ENCODE assay signal across 11 cellular contexts in genomic region chr5:171355302-171355724, GRCh38. TPM values are rescaled to one million over a fixed set of nuclear protein-coding genes. Genes with fewer than 3 reads are reported as not detected.
DNase-seq lines count a peak whose midpoint lies in the region; ATAC-seq, FAIRE-seq and TF ChIP-seq lines count a peak whose summit lies in the region.
"Had no signal": no experiment of that assay in that cellular context is flagged by ENCODE, and none has a peak within 500 bp of the region (broad histone marks: within the 10 kb centered on the region; RNA-seq: fewer than 3 reads in every experiment).

No MANE protein-coding gene starts in this region.

- POLR2A ChIA-PET in naive thymus-derived CD4-positive, alpha-beta T cell (lab: Charles Lee), result no interaction called here

- H3K36me3 ChIP-seq in naive thymus-derived CD4-positive, alpha-beta T cell (ENCODE audit: control insufficient read depth in 2 of 3, insufficient read depth in 3 of 3, low read length in 3 of 3), result no peaks in the 10 kb centered on the region

- no peaks in the 10 kb centered on the region for H3K4me1 ChIP-seq in naive thymus-derived CD4-positive, alpha-beta T cell (ENCODE audit: control insufficient read depth in 2 of 2, insufficient read depth in 2 of 2, low read length in 2 of 2)

- CTCF ChIA-PET in naive thymus-derived CD4-positive, alpha-beta T cell (lab: Charles Lee), result no interaction called here

- no peaks in the 10 kb centered on the region for H3K36me3 Mint-ChIP-seq in naive thymus-derived CD4-positive, alpha-beta T cell

- no peak overlapping the region for H3K4me3 Mint-ChIP-seq in naive thymus-derived CD4-positive, alpha-beta T cell

- ATAC-seq in GM18907 (IDR thresholded peaks at IDR 0.05; ENCODE audit: unreplicated experiment) (peak; percentile 92), GM21529 (IDR thresholded peaks at IDR 0.05; ENCODE audit: unreplicated experiment) (peak; percentile 96), HG03432 (IDR thresholded peaks at IDR 0.05; ENCODE audit: unreplicated experiment) (peak; percentile 96), Right ventricle myocardium inferior (no peak)
- peak; percentile 56 for ATAC-seq in naive thymus-derived CD4-positive, alpha-beta T cell

- FAIRE-seq in D721Med (lab: Jason Lieb, UNC), result no peak

- H3K4me1 Mint-ChIP-seq in naive thymus-derived CD4-positive, alpha-beta T cell, result peaks cover 0 to 2% (median 0%) of the 10 kb centered on the region in 7 donors

- peaks cover 0 to 3% (median 0%) of the 10 kb centered on the region in 11 donors for H3K9me3 Mint-ChIP-seq in naive thymus-derived CD4-positive, alpha-beta T cell

- no peak for DNase-seq in naive thymus-derived CD4-positive, alpha-beta T cell
- DNase-seq in islet precursor cell (no peak), KG1 (lab: John Stamatoyannopoulos, UW) (no peak), Right ventricle myocardium inferior (ENCODE audit: missing footprints) (no peak), D721Med (ENCODE audit: insufficient read length, low spot score) (no peak)
- DNase-seq: head of caudate nucleus, NCI-H1930, T1000 had no signal

- no peaks in the 10 kb centered on the region for H3K27me3 ChIP-seq in naive thymus-derived CD4-positive, alpha-beta T cell (ENCODE audit: control insufficient read depth in 2 of 2, insufficient read depth in 2 of 2, low read length in 2 of 2)

- intact Hi-C loops in naive thymus-derived CD4-positive, alpha-beta T cell (cut with micrococcal nuclease), result no loop called here
- intact Hi-C loops in Right ventricle myocardium inferior (cut with DNase I), result no loop called here

- H3K27ac ChIP-seq in naive thymus-derived CD4-positive, alpha-beta T cell (ENCODE audit: low read depth, low read length), result no peak overlapping the region

- TF ChIP-seq CTCF in D721Med (IDR thresholded peaks at IDR 0.05; ENCODE audit: insufficient read depth, missing control alignments), result no peak

- H3K4me3 ChIP-seq in naive thymus-derived CD4-positive, alpha-beta T cell (ENCODE audit: low read length), result peak overlapping the region; percentile 43

- H3K27ac Mint-ChIP-seq in naive thymus-derived CD4-positive, alpha-beta T cell, result no peak overlapping the region

- peaks cover under 1 to 11% (median 6%) of the 10 kb centered on the region in 5 donors for H3K27me3 Mint-ChIP-seq in naive thymus-derived CD4-positive, alpha-beta T cell

- no peaks in the 10 kb centered on the region for H3K9me3 ChIP-seq in naive thymus-derived CD4-positive, alpha-beta T cell (ENCODE audit: control insufficient read depth in 2 of 3, low read length in 3 of 3)

RNA-seq across cellular contexts. Expression of gene NPM1, which starts 32.3 kb away (rescaled TPM):
- total RNA-seq in naive thymus-derived CD4-positive, alpha-beta T cell, result 1,000 to 10,000 TPM in 4 of 5 experiments, 100 to 1,000 TPM in 1; 807 to 1,238 (median 1,192) TPM
- 100 to 1,000 TPM; 753 to 928 TPM for polyA plus RNA-seq in naive thymus-derived CD4-positive, alpha-beta T cell
- total RNA-seq in Right ventricle myocardium inferior, result 365 TPM

RNA-seq across cellular contexts. Expression of gene TLX3, which starts 46.3 kb away (rescaled TPM):
- total RNA-seq in naive thymus-derived CD4-positive, alpha-beta T cell, result not detected
- polyA plus RNA-seq in naive thymus-derived CD4-positive, alpha-beta T cell, result not detected
- not detected for total RNA-seq in Right ventricle myocardium inferior
